ENCODE assay signal across 22 cellular contexts in the genomic region with DNA sequence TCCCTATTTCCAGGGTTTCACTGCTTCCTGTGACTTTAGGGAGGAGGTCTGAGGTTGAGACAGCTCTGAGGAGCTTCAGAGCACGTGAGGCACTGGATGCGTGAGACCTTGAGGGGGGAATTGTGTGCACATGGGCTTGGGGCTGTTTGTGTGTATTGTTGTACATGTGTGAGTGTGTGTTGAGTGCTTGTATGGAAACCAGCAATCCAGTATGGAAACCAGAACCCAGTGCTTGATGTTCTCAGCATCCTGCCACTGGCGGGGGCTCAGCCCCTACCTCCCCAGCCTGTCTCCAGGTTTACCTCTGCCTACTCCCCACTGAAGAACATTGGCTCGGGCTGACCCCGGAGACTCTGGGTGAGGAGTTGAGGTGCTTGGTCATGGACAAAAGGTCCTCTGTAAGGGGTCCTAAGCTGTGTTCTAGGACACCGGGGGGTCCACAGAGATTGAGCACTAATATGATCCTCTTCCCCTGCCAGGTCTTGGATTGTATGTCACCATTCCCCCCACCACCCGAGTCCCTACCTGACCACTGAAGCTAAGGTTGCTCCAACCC. TPM values are rescaled to one million over a fixed set of nuclear protein-coding genes. Genes with fewer than 3 reads are reported as not detected.
DNase-seq lines count a peak whose midpoint lies in the region; ATAC-seq, FAIRE-seq and TF ChIP-seq lines count a peak whose summit lies in the region.
"Had no signal": no experiment of that assay in that cellular context is flagged by ENCODE, and none has a peak within 500 bp of the region (broad histone marks: within the 10 kb centered on the region; RNA-seq: fewer than 3 reads in every experiment).

No MANE protein-coding gene starts in this region.

- no peak for FAIRE-seq in GM19239 (lab: Jason Lieb, UNC)
- FAIRE-seq: GM12891, RCC 7860 had no signal

- intact Hi-C loops in PC-9 (cut with micrococcal nuclease; ENCODE audit: unreplicated experiment): loop anchor here (5.0 kb wide), 2 partner anchors 119 to 556 kb away; no protein-coding TSS in a partner anchor

- POLR2A ChIA-PET in HEK293T (lab: Yijun Ruan, JAX): no interaction called here
- POLR2A ChIA-PET in PC-9 (lab: Charles Lee; ENCODE audit: unreplicated experiment): no interaction called here

- H3K4me1 ChIP-seq in lung (ENCODE audit: control insufficient read depth in 2 of 2, insufficient read depth in 2 of 2, low read length in 2 of 2) (no peaks in the 10 kb centered on the region), PC-9 (replicated peaks; ENCODE audit: insufficient read depth) (no peaks in the 10 kb centered on the region)

- H3K9me3 ChIP-seq in lung (ENCODE audit: control insufficient read depth in 2 of 2, insufficient read depth in 1 of 2, low read length in 1 of 2): peaks cover 0 to 3% of the 10 kb centered on the region in 2 donors
- H3K9me3 ChIP-seq in PC-9 (ENCODE audit: insufficient read depth, low read depth): no peaks in the 10 kb centered on the region

- CTCF ChIA-PET in HEK293T (lab: Yijun Ruan, JAX) (no interaction called here), PC-9 (lab: Charles Lee) (no interaction called here)

- H3K27ac ChIP-seq in angular gyrus (ENCODE audit: low read depth, low read length) (peak overlapping the region; percentile 59), lung (ENCODE audit: low read depth in 1 of 2, low read length in 1 of 2) (peak overlapping the region in 1 of 2 donors; percentile 73), PC-9 (no peak overlapping the region)

- no peaks in the 10 kb centered on the region for H4K20me1 ChIP-seq in PC-9 (ENCODE audit: insufficient read depth)

- no TSS peak for BruUV-seq in PC-9 (replicated peaks; lab: Mats Ljungman, UMichigan)

- H3K36me3 ChIP-seq in lung (ENCODE audit: control insufficient read depth in 2 of 2, insufficient read depth in 2 of 2, low read length in 2 of 2) (peaks cover 0 to under 1% of the 10 kb centered on the region in 2 donors), PC-9 (ENCODE audit: low read depth) (no peaks in the 10 kb centered on the region)

- H3K9me2 ChIP-seq in PC-9 (ENCODE audit: insufficient read depth): no peaks in the 10 kb centered on the region

- no peak overlapping the region for H3K4me3 ChIP-seq in lung
- no peak overlapping the region for H3K4me3 ChIP-seq in PC-9

- no peaks in the 10 kb centered on the region for H3K79me2 ChIP-seq in PC-9 (ENCODE audit: low read depth)

- H2AFZ ChIP-seq in PC-9: no peak overlapping the region

- 86 to 90% methylated on average over 7 of the region's 7 CpGs for WGBS in lung, 2 donors

- no peaks in the 10 kb centered on the region for H3K27me3 ChIP-seq in lung (ENCODE audit: control insufficient read depth, insufficient read depth)
- peaks cover 8% of the 10 kb centered on the region; the same call in 1 of the 2 replicates for H3K27me3 ChIP-seq in PC-9 (ENCODE audit: insufficient read depth, low read depth)

- no peak overlapping the region for H3K4me2 ChIP-seq in PC-9

- no peaks in the 10 kb centered on the region for H3F3A ChIP-seq in PC-9 (ENCODE audit: insufficient read depth, low read depth)

- TF ChIP-seq CTCF in lung (IDR thresholded peaks at IDR 0.05; ENCODE audit: control extremely low read depth, extremely low read depth) (no peak), PC-9 (conservative IDR thresholded peaks at IDR 0.05) (no peak)

- DNase-seq in HEK293T (ENCODE audit: extremely low spot score) (peak; percentile 2), iPS-NIHi11 (ENCODE audit: low spot score) (peak; percentile 2), lung (ENCODE audit: low spot score) (peak; percentile 28), PC-9 (no peak), GM19239 (ENCODE audit: insufficient read length, low spot score) (no peak), NCI-H146 treated with DMSO at 0.1 percent for 48 hours (lab: John Stamatoyannopoulos, UW; ENCODE audit: unreplicated experiment) (no peak)
- DNase-seq: ACHN, COR-L47, GF-D8, H7, IMR-90, NCI-H1105, NCI-H1694 treated with DMSO at 0.1 percent for 48 hours, NCI-H226, NCI-H524 treated with DMSO at 0.1 percent for 48 hours, Right ventricle myocardium superior had no signal

- ATAC-seq in lung (ENCODE audit: insufficient read depth, low FRiP score) (no peak), HG02938 (IDR thresholded peaks at IDR 0.05; ENCODE audit: unreplicated experiment) (no peak)

TF ChIP-seq in HEK293T, 16 proteins besides CTCF, POLR2A, EP300 and RAD21:
- no peak for TF ChIP-seq ARNT (IDR thresholded peaks at IDR 0.05)
- no peak for TF ChIP-seq FOXM1 (IDR thresholded peaks at IDR 0.05; ENCODE audit: borderline replicate concordance)
- no peak for TF ChIP-seq TARDBP (IDR thresholded peaks at IDR 0.05)
- TF ChIP-seq HDGF (IDR thresholded peaks at IDR 0.05; ENCODE audit: borderline replicate concordance): no peak
- TF ChIP-seq ZNF384 (IDR thresholded peaks at IDR 0.05): no peak
- no peak for TF ChIP-seq ELF4 (IDR thresholded peaks at IDR 0.05)
- no peak for TF ChIP-seq NFRKB (IDR thresholded peaks at IDR 0.05)

RNA-seq across cellular contexts. Expression of gene SFTPD, which starts 20.8 kb away (rescaled TPM):
- total RNA-seq in lung (100 to 1,000 TPM; 216 to 661 TPM), PC-9 (2021) (1.5 TPM in 1 of 2 replicates, not detected in the other)
- polyA plus RNA-seq in lung: 100 to 1,000 TPM; 635 to 636 TPM
- total RNA-seq: Daoy, IMR-90, LHCN-M2 had no signal
- polyA plus RNA-seq: IMR-90 had no signal

Comparison
In these comparisons a context has a peak if more than half of its experiments do, and no peak if none do; other contexts are left out.
1. DNase-seq: peak in HEK293T (single experiment), iPS-NIHi11 (single experiment) and lung (single experiment); none in PC-9 (0 of 2), GM19239 (single experiment) and NCI-H146 treated with DMSO at 0.1 percent for 48 hours (single experiment).
2. RNA of gene SFTPD, which starts 20.8 kb away (total RNA-seq): 216 to 661 TPM in lung; 1.5 TPM in PC-9; every median in the first group is over 10 times any median in the second.